19 cellular contexts compared by ENCODE assay signal in genomic region chr11:85950317-85951048, GRCh38.
"Had no signal": no experiment of that assay in that cellular context is flagged by ENCODE, and none has a peak within 500 bp of the region (broad histone marks: within the 10 kb centered on the region; RNA-seq: fewer than 3 reads in every experiment).

No MANE protein-coding gene starts in this region.

- DNase-seq: activated CD4-positive, alpha-beta T cell treated with anti-CD3 and anti-CD28 coated beads for 4 hours; activated effector memory CD4-positive, alpha-beta T cell treated with Interleukin-2 at 50 U/mL for 16 hours; activated naive CD4-positive, alpha-beta T cell treated with anti-CD3 and anti-CD28 coated beads, Interleukin-2, amount 50 U/mL, for 16 hours; amniotic stem cell; body of pancreas; effector CD4-positive, alpha-beta T cell; foreskin fibroblast; hippocampal formation; left lung; mammary epithelial cell; mucosa of descending colon; naive thymus-derived CD8-positive, alpha-beta T cell; retina; T-helper 2 cell had no signal

- H3K27me3 ChIP-seq: body of pancreas, left lung, tibial nerve had no signal

- H3K4me1 Mint-ChIP-seq: stimulated activated memory B cell treated with anti-CD40 and anti-IgM and Interleukin-4, amounts not matched to agents 10 μg/mL and 1 μg/mL and 100 μg/mL, for 72 hours had no signal

- FAIRE-seq: keratinocyte had no signal

- H3K9me3 ChIP-seq: body of pancreas, left lung, mucosa of descending colon had no signal

- H3K27ac ChIP-seq: body of pancreas, coronary artery, left lung, tibial nerve had no signal

- H3K27me3 Mint-ChIP-seq: central memory CD8-positive, alpha-beta T cell; naive thymus-derived CD8-positive, alpha-beta T cell; stimulated activated memory B cell treated with anti-CD40 and anti-IgM and Interleukin-4, amounts not matched to agents 10 μg/mL and 1 μg/mL and 100 μg/mL, for 72 hours had no signal

- H3K4me3 Mint-ChIP-seq: central memory CD8-positive, alpha-beta T cell; stimulated activated memory B cell treated with anti-CD40 and anti-IgM and Interleukin-4, amounts not matched to agents 10 μg/mL and 1 μg/mL and 100 μg/mL, for 72 hours had no signal

- ATAC-seq: body of pancreas, left lung had no signal

- H3K27ac Mint-ChIP-seq: stimulated activated memory B cell treated with anti-CD40 and anti-IgM and Interleukin-4, amounts not matched to agents 10 μg/mL and 1 μg/mL and 100 μg/mL, for 72 hours had no signal

- H3K4me3 ChIP-seq: body of pancreas, coronary artery, left lung, mucosa of descending colon, tibial nerve had no signal
